In genomic region chr18:22467760-22468553, GRCh38 we compare ENCODE assay signal across 1 cellular context.
A peak's percentile ranks its signal among the peaks of the same experiment; 100 is the strongest.
TF ChIP-seq lines count a peak whose summit lies in the region.

No MANE protein-coding gene starts in this region.

TF ChIP-seq in K562, 482 proteins besides CTCF, POLR2A, EP300 and RAD21 (continued from another document):
- TF ChIP-seq, protein P1, sequence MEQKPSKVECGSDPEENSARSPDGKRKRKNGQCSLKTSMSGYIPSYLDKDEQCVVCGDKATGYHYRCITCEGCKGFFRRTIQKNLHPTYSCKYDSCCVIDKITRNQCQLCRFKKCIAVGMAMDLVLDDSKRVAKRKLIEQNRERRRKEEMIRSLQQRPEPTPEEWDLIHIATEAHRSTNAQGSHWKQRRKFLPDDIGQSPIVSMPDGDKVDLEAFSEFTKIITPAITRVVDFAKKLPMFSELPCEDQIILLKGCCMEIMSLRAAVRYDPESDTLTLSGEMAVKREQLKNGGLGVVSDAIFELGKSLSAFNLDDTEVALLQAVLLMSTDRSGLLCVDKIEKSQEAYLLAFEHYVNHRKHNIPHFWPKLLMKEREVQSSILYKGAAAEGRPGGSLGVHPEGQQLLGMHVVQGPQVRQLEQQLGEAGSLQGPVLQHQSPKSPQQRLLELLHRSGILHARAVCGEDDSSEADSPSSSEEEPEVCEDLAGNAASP (IDR thresholded peaks at IDR 0.05), result no peak
- TF ChIP-seq KLF6 (CRISPR knock-in tag; IDR thresholded peaks at IDR 0.05; ENCODE audit: borderline replicate concordance) (peak; percentile 96), ZNF311 (CRISPR knock-in tag; IDR thresholded peaks at IDR 0.05) (peak; percentile 95), FOXK1 (CRISPR knock-in tag; IDR thresholded peaks at IDR 0.05; ENCODE audit: borderline replicate concordance) (peak; percentile 83; the same call in 1 of the 2 replicates), CEBPG (CRISPR knock-in tag; IDR thresholded peaks at IDR 0.05) (peak; percentile 94), CEBPG (tag; conservative IDR thresholded peaks at IDR 0.05 in 1 of 2, IDR thresholded peaks at IDR 0.05 in 1 of 2) (peak; percentile 93 to 99), PCBP2 (IDR thresholded peaks at IDR 0.05; ENCODE audit: low read depth, low read length, poor library complexity, severe bottlenecking) (no peak), ZNF324 (CRISPR knock-in tag; IDR thresholded peaks at IDR 0.05) (peak; percentile 42), LEF1 (IDR thresholded peaks at IDR 0.05) (peak; percentile 32; the same call in 1 of the 2 replicates), NBN (IDR thresholded peaks at IDR 0.05; ENCODE audit: low read depth) (0 out of 2 replicates have a peak, but pooled peaks have one; percentile 41), TBP (optimal IDR thresholded peaks at IDR 0.05; ENCODE audit: low read depth, low read length) (no peak), ZNF583 (CRISPR knock-in tag; IDR thresholded peaks at IDR 0.05) (peak; percentile 94), ZNF609 (CRISPR knock-in tag; IDR thresholded peaks at IDR 0.05; ENCODE audit: borderline replicate concordance) (no peak), TEAD4 (IDR thresholded peaks at IDR 0.05; ENCODE audit: low read length) (peak; percentile 42; the same call in 1 of the 2 replicates), TEAD4 (CRISPR knock-in tag; IDR thresholded peaks at IDR 0.05; ENCODE audit: borderline replicate concordance) (no peak), NRF1 (conservative IDR thresholded peaks at IDR 0.05 in 1 of 2, IDR thresholded peaks at IDR 0.05 in 1 of 2) (no peak)
- TF ChIP-seq, protein P2, sequence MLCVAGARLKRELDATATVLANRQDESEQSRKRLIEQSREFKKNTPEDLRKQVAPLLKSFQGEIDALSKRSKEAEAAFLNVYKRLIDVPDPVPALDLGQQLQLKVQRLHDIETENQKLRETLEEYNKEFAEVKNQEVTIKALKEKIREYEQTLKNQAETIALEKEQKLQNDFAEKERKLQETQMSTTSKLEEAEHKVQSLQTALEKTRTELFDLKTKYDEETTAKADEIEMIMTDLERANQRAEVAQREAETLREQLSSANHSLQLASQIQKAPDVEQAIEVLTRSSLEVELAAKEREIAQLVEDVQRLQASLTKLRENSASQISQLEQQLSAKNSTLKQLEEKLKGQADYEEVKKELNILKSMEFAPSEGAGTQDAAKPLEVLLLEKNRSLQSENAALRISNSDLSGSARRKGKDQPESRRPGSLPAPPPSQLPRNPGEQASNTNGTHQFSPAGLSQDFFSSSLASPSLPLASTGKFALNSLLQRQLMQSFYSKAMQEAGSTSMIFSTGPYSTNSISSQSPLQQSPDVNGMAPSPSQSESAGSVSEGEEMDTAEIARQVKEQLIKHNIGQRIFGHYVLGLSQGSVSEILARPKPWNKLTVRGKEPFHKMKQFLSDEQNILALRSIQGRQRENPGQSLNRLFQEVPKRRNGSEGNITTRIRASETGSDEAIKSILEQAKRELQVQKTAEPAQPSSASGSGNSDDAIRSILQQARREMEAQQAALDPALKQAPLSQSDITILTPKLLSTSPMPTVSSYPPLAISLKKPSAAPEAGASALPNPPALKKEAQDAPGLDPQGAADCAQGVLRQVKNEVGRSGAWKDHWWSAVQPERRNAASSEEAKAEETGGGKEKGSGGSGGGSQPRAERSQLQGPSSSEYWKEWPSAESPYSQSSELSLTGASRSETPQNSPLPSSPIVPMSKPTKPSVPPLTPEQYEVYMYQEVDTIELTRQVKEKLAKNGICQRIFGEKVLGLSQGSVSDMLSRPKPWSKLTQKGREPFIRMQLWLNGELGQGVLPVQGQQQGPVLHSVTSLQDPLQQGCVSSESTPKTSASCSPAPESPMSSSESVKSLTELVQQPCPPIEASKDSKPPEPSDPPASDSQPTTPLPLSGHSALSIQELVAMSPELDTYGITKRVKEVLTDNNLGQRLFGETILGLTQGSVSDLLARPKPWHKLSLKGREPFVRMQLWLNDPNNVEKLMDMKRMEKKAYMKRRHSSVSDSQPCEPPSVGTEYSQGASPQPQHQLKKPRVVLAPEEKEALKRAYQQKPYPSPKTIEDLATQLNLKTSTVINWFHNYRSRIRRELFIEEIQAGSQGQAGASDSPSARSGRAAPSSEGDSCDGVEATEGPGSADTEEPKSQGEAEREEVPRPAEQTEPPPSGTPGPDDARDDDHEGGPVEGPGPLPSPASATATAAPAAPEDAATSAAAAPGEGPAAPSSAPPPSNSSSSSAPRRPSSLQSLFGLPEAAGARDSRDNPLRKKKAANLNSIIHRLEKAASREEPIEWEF (CRISPR knock-in tag; IDR thresholded peaks at IDR 0.05), result no peak
- TF ChIP-seq, protein P3, sequence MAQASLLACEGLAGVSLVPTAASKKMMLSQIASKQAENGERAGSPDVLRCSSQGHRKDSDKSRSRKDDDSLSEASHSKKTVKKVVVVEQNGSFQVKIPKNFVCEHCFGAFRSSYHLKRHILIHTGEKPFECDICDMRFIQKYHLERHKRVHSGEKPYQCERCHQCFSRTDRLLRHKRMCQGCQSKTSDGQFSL (CRISPR knock-in tag; IDR thresholded peaks at IDR 0.05), result 0 out of 2 replicates have a peak, but pooled peaks have one; percentile 45
- TF ChIP-seq, protein P3 (tag; IDR thresholded peaks at IDR 0.05), result 0 out of 4 replicates have a peak, but pooled peaks of 1 of the 2 experiments have one; percentile 87
- TF ChIP-seq, protein P4, sequence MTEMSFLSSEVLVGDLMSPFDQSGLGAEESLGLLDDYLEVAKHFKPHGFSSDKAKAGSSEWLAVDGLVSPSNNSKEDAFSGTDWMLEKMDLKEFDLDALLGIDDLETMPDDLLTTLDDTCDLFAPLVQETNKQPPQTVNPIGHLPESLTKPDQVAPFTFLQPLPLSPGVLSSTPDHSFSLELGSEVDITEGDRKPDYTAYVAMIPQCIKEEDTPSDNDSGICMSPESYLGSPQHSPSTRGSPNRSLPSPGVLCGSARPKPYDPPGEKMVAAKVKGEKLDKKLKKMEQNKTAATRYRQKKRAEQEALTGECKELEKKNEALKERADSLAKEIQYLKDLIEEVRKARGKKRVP (CRISPR knock-in tag; IDR thresholded peaks at IDR 0.05), result peak; percentile 97
- TF ChIP-seq, protein P5, sequence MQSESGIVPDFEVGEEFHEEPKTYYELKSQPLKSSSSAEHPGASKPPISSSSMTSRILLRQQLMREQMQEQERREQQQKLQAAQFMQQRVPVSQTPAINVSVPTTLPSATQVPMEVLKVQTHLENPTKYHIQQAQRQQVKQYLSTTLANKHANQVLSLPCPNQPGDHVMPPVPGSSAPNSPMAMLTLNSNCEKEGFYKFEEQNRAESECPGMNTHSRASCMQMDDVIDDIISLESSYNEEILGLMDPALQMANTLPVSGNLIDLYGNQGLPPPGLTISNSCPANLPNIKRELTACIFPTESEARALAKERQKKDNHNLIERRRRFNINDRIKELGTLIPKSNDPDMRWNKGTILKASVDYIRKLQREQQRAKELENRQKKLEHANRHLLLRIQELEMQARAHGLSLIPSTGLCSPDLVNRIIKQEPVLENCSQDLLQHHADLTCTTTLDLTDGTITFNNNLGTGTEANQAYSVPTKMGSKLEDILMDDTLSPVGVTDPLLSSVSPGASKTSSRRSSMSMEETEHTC (IDR thresholded peaks at IDR 0.05), result no peak
- TF ChIP-seq, protein P6, sequence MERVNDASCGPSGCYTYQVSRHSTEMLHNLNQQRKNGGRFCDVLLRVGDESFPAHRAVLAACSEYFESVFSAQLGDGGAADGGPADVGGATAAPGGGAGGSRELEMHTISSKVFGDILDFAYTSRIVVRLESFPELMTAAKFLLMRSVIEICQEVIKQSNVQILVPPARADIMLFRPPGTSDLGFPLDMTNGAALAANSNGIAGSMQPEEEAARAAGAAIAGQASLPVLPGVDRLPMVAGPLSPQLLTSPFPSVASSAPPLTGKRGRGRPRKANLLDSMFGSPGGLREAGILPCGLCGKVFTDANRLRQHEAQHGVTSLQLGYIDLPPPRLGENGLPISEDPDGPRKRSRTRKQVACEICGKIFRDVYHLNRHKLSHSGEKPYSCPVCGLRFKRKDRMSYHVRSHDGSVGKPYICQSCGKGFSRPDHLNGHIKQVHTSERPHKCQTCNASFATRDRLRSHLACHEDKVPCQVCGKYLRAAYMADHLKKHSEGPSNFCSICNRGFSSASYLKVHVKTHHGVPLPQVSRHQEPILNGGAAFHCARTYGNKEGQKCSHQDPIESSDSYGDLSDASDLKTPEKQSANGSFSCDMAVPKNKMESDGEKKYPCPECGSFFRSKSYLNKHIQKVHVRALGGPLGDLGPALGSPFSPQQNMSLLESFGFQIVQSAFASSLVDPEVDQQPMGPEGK (CRISPR knock-in tag; IDR thresholded peaks at IDR 0.05; ENCODE audit: borderline replicate concordance), result no peak
TF ChIP-seq in K562: peak in this region for 158.
